Comparison of ENCODE assay signal across 8 cellular contexts in the genomic region with DNA sequence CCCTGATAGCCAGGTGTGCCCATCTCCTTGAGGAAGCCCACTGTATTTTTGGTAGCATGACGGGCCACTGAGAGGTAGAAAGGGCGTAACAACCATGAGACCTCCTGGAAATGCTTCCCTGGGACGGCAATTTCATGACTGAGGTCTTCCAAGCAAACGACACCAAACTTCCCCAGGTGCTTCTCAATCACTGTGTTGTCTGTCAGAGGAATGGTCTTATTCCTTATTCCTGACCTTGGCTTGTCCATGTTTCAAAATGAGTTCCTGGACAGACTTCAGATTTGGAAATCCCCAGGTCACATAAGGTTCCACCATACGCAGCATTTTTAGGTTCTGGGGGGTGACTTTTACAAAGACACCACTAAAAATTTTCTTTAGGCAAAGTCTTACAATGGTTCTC. TPM values are rescaled to one million over a fixed set of nuclear protein-coding genes. Genes with fewer than 3 reads are reported as not detected.
DNase-seq lines count a peak whose midpoint lies in the region; ATAC-seq and TF ChIP-seq lines count a peak whose summit lies in the region.
"Not testable (repeated sequence)": the region's sequence is repeated elsewhere in the genome, so short reads cannot be mapped to it uniquely, and the experiment has no call there.
"Had no signal": no experiment of that assay in that cellular context is flagged by ENCODE, and none has a peak within 500 bp of the region (broad histone marks: within the 10 kb centered on the region; RNA-seq: fewer than 3 reads in every experiment).

No MANE protein-coding gene starts in this region.

- peaks cover 11% of the 10 kb centered on the region for H3K4me1 Mint-ChIP-seq in CD8-positive, alpha-beta T cell (ENCODE audit: low read depth)
- peaks cover 29% of the 10 kb centered on the region for H3K4me1 Mint-ChIP-seq in WTC11
- not testable (repeated sequence) for H3K4me1 Mint-ChIP-seq in activated naive CD8-positive, alpha-beta T cell (ENCODE audit: low read depth); stimulated activated effector memory CD8-positive, alpha-beta T cell treated with anti-CD3 and anti-CD28 coated beads, Interleukin-12 subunit alpha, Interleukin-12 subunit beta, amount 100 ng/mL, for 72 hours
- peaks cover 16% of the 10 kb centered on the region for H3K4me1 Mint-ChIP-seq in endodermal cell
- H3K4me1 Mint-ChIP-seq in naive B cell = peaks cover 0 to 20% (median 4%) of the 10 kb centered on the region in 3 donors
- H3K4me1 Mint-ChIP-seq in nephron progenitor cell = peaks cover 43% of the 10 kb centered on the region

- not testable (repeated sequence) for H3K27ac Mint-ChIP-seq in CD8-positive, alpha-beta T cell; WTC11; activated naive CD8-positive, alpha-beta T cell; endodermal cell; naive B cell; nephron progenitor cell; stimulated activated effector memory CD8-positive, alpha-beta T cell treated with anti-CD3 and anti-CD28 coated beads, Interleukin-12 subunit alpha, Interleukin-12 subunit beta, amount 100 ng/mL, for 72 hours

- not testable (repeated sequence) for TF ChIP-seq CTCF in CD8-positive, alpha-beta T cell (IDR thresholded peaks at IDR 0.05); WTC11 (IDR thresholded peaks at IDR 0.05); endodermal cell (conservative IDR thresholded peaks at IDR 0.05); nephron progenitor cell (IDR thresholded peaks at IDR 0.05)

- not testable (repeated sequence) for H3K9me3 ChIP-seq in CD8-positive, alpha-beta T cell (ENCODE audit: low read length); endodermal cell (ENCODE audit: control insufficient read depth, low read length)

- POLR2A ChIA-PET in CD8-positive, alpha-beta T cell (lab: Charles Lee) = not testable (repeated sequence)
- POLR2A ChIA-PET in WTC11 (lab: Charles Lee) = interaction anchor here (1.0 kb wide), 1 partner anchor 11 kb away, joined by 3 read pairs; no protein-coding TSS in a partner anchor

- DNase-seq in CD8-positive, alpha-beta T cell; WTC11 (ENCODE audit: low spot score); endodermal cell; naive B cell; nephron progenitor cell; stimulated activated effector memory CD8-positive, alpha-beta T cell treated with anti-CD3 and anti-CD28 coated beads, Interleukin-12 subunit alpha, Interleukin-12 subunit beta, amount 100 ng/mL, for 72 hours (ENCODE audit: low spot score in 2 of 2): not testable (repeated sequence)

- not testable (repeated sequence) for H3K27me3 ChIP-seq in CD8-positive, alpha-beta T cell (ENCODE audit: insufficient read depth, low read length); endodermal cell (ENCODE audit: control insufficient read depth, insufficient read depth, low read length, poor library complexity, severe bottlenecking)

- H3K9ac ChIP-seq in endodermal cell (ENCODE audit: extremely low read depth, low read length, poor library complexity, severe bottlenecking) = not testable (repeated sequence)

- not testable (repeated sequence) for H3K36me3 ChIP-seq in CD8-positive, alpha-beta T cell (ENCODE audit: insufficient read depth, low read length); endodermal cell (ENCODE audit: control insufficient read depth, insufficient read depth, low read length)

- not testable (repeated sequence) for H3K9me3 Mint-ChIP-seq in CD8-positive, alpha-beta T cell; WTC11; activated naive CD8-positive, alpha-beta T cell (ENCODE audit: low read depth); naive B cell; nephron progenitor cell; stimulated activated effector memory CD8-positive, alpha-beta T cell treated with anti-CD3 and anti-CD28 coated beads, Interleukin-12 subunit alpha, Interleukin-12 subunit beta, amount 100 ng/mL, for 72 hours
- H3K9me3 Mint-ChIP-seq in endodermal cell = peaks cover 11% of the 10 kb centered on the region

- WGBS in endodermal cell (ENCODE audit: insufficient coverage in 1 of 2, insufficient read length in 1 of 2), 2 experiments = 91 to 93% methylated on average over 4 to 5 of the region's 5 CpGs

- H3K4me3 ChIP-seq in CD8-positive, alpha-beta T cell (ENCODE audit: low read depth, low read length); endodermal cell (ENCODE audit: low read length): not testable (repeated sequence)

- not testable (repeated sequence) for H3K27ac ChIP-seq in CD8-positive, alpha-beta T cell (ENCODE audit: low read depth, low read length); endodermal cell (ENCODE audit: low read depth, low read length)

- ATAC-seq in CD8-positive, alpha-beta T cell; WTC11; naive B cell (ENCODE audit: low read depth in 2 of 2); stimulated activated effector memory CD8-positive, alpha-beta T cell treated with anti-CD3 and anti-CD28 coated beads, Interleukin-12 subunit alpha, Interleukin-12 subunit beta, amount 100 ng/mL, for 72 hours: not testable (repeated sequence)

- peaks cover 25% of the 10 kb centered on the region for H3K27me3 Mint-ChIP-seq in CD8-positive, alpha-beta T cell (ENCODE audit: low read depth)
- H3K27me3 Mint-ChIP-seq in WTC11 (ENCODE audit: low read depth) (peaks cover 42% of the 10 kb centered on the region), endodermal cell (ENCODE audit: insufficient read depth) (peaks cover 39% of the 10 kb centered on the region), naive B cell (peaks cover 36 to 75% (median 55%) of the 10 kb centered on the region in 3 donors), nephron progenitor cell (ENCODE audit: low read depth, poor library complexity) (peaks cover 28% of the 10 kb centered on the region)
- not testable (repeated sequence) for H3K27me3 Mint-ChIP-seq in activated naive CD8-positive, alpha-beta T cell

- peak overlapping the region; percentile 11 for H3K4me3 Mint-ChIP-seq in CD8-positive, alpha-beta T cell
- H3K4me3 Mint-ChIP-seq in WTC11 (peak overlapping the region; percentile 74), endodermal cell (peak overlapping the region; percentile 73), naive B cell (peak overlapping the region in 7 of 8 donors; percentile 30 to 91 (median 73)), nephron progenitor cell (peak overlapping the region; percentile 86)
- peak overlapping the region; percentile 50 for H3K4me3 Mint-ChIP-seq in activated naive CD8-positive, alpha-beta T cell
- peak overlapping the region; percentile 61 for H3K4me3 Mint-ChIP-seq in stimulated activated effector memory CD8-positive, alpha-beta T cell treated with anti-CD3 and anti-CD28 coated beads, Interleukin-12 subunit alpha, Interleukin-12 subunit beta, amount 100 ng/mL, for 72 hours

- not testable (repeated sequence) for H3K36me3 Mint-ChIP-seq in CD8-positive, alpha-beta T cell; WTC11; activated naive CD8-positive, alpha-beta T cell; endodermal cell (ENCODE audit: low read depth); naive B cell; nephron progenitor cell (ENCODE audit: low read depth); stimulated activated effector memory CD8-positive, alpha-beta T cell treated with anti-CD3 and anti-CD28 coated beads, Interleukin-12 subunit alpha, Interleukin-12 subunit beta, amount 100 ng/mL, for 72 hours

- H3K4me1 ChIP-seq in CD8-positive, alpha-beta T cell (ENCODE audit: insufficient read depth, low read length) = not testable (repeated sequence)
- H3K4me1 ChIP-seq in endodermal cell (ENCODE audit: control insufficient read depth, insufficient read depth, low read length) = peaks cover 20% of the 10 kb centered on the region

- intact Hi-C loops in CD8-positive, alpha-beta T cell (cut with DNase I, micrococcal nuclease) = not testable (repeated sequence)

- CTCF ChIA-PET in CD8-positive, alpha-beta T cell (lab: Charles Lee) = interaction anchor here (0.9 kb wide), 2 partner anchors 11 to 15 kb away, joined by 3 to 4 read pairs; no protein-coding TSS in a partner anchor
- CTCF ChIA-PET in WTC11 (lab: Charles Lee) = interaction anchor here (0.7 to 9.4 kb wide), 3 partner anchors 10 to 168 kb away, joined by 4 to 128 read pairs (median 102); no protein-coding TSS in a partner anchor

RNA-seq across cellular contexts. Expression of a gene that starts 1.4 kb away (rescaled TPM):
- under 1 TPM; 0.24 to 0.44 TPM for total RNA-seq in CD8-positive, alpha-beta T cell
- total RNA-seq in WTC11 (2021) = 28.2 to 29.9 TPM (median 28.5 TPM) in 3 replicates
- total RNA-seq in endodermal cell = 10 to 100 TPM; 45.7 to 51.9 TPM
- polyA plus RNA-seq in endodermal cell (2013, experiment 1 of 2) = 48.1 TPM
- 43.2 TPM for polyA plus RNA-seq in endodermal cell (2013, experiment 2 of 2)
- under 1 TPM in 2 of 6 donors, not detected in 4; 0.21 to 0.29 TPM for polyA plus RNA-seq in naive B cell (ENCODE audit: low read depth in 6 of 6)

RNA-seq across cellular contexts. Expression of a gene that starts 19.9 kb away (rescaled TPM):
- total RNA-seq in CD8-positive, alpha-beta T cell = 10 to 100 TPM in 1 of 2 experiments, 1 to 10 TPM in 1; 8.5 to 13.2 TPM
- total RNA-seq in WTC11 (2021) (177 to 185 TPM (median 185 TPM) in 3 replicates), endodermal cell (100 to 1,000 TPM; 178 to 205 TPM)
- 96.8 TPM for polyA plus RNA-seq in endodermal cell (2013, experiment 1 of 2)
- 86.7 TPM for polyA plus RNA-seq in endodermal cell (2013, experiment 2 of 2)
- 100 to 1,000 TPM; 102 to 198 (median 110) TPM for polyA plus RNA-seq in naive B cell (ENCODE audit: low read depth in 6 of 6)

RNA-seq across cellular contexts. Expression of a gene that starts 24.4 kb away (rescaled TPM):
- 1 to 10 TPM in 1 of 2 experiments, under 1 TPM in 1; 0.28 to 1.1 TPM for total RNA-seq in CD8-positive, alpha-beta T cell
- total RNA-seq in WTC11 (2021) = 21.5 to 30.3 TPM (median 28.5 TPM) in 3 replicates
- 1 to 10 TPM; 5.2 to 8.5 TPM for total RNA-seq in endodermal cell
- 12.8 TPM for polyA plus RNA-seq in endodermal cell (2013, experiment 1 of 2)
- polyA plus RNA-seq in endodermal cell (2013, experiment 2 of 2) = 10.6 TPM
- 1 to 10 TPM in 5 of 6 donors, under 1 TPM in 1; 0.70 to 7.1 (median 5.1) TPM for polyA plus RNA-seq in naive B cell (ENCODE audit: low read depth in 6 of 6)

RNA-seq across cellular contexts. Expression of a gene that starts 40.4 kb away (rescaled TPM):
- 10 to 100 TPM; 73.1 to 77.7 TPM for total RNA-seq in CD8-positive, alpha-beta T cell
- total RNA-seq in WTC11 (2021) (254 to 271 TPM (median 268 TPM) in 3 replicates), endodermal cell (100 to 1,000 TPM; 191 to 201 TPM)
- 87.4 TPM for polyA plus RNA-seq in endodermal cell (2013, experiment 1 of 2)
- polyA plus RNA-seq in endodermal cell (2013, experiment 2 of 2) = 82.3 TPM
- 100 to 1,000 TPM in 3 of 6 donors, 10 to 100 TPM in 3; 87.3 to 143 (median 103) TPM for polyA plus RNA-seq in naive B cell (ENCODE audit: low read depth in 6 of 6)

RNA-seq across cellular contexts. Expression of a gene that starts 56.6 kb away (rescaled TPM):
- under 1 TPM in 1 of 2 experiments, not detected in 1; 0.19 TPM for total RNA-seq in CD8-positive, alpha-beta T cell
- total RNA-seq in WTC11 (2021) (5.1 to 6.5 TPM (median 5.2 TPM) in 3 replicates), endodermal cell (1 to 10 TPM; 1.0 to 2.1 TPM)
- polyA plus RNA-seq in endodermal cell (2013, experiment 1 of 2) = 21.7 TPM
- polyA plus RNA-seq in endodermal cell (2013, experiment 2 of 2) = 15.4 TPM
- polyA plus RNA-seq in naive B cell (ENCODE audit: low read depth in 6 of 6) = under 1 TPM in 2 of 6 donors, not detected in 4; 0.13 to 0.16 TPM
- total RNA-seq: LHCN-M2 had no signal

Comparison
In these comparisons a context has a peak if more than half of its experiments do, and no peak if none do; other contexts are left out.
1. H3K4me3 Mint-ChIP-seq: peak in every context shown above with its lines; median percentile 86 in nephron progenitor cell; 74 in WTC11; 73 in endodermal cell; 73 in naive B cell; 61 in stimulated activated effector memory CD8-positive, alpha-beta T cell treated with anti-CD3 and anti-CD28 coated beads, Interleukin-12 subunit alpha, Interleukin-12 subunit beta, amount 100 ng/mL, for 72 hours; 50 in activated naive CD8-positive, alpha-beta T cell; 11 in CD8-positive, alpha-beta T cell.
2. RNA of a gene that starts 1.4 kb away (total RNA-seq): 45.7 to 51.9 TPM in endodermal cell and 28.2 to 29.9 TPM in WTC11; 0.24 to 0.44 TPM in CD8-positive, alpha-beta T cell; every median in the first group is over 10 times any median in the second.
3. RNA of a gene that starts 19.9 kb away (total RNA-seq): 178 to 205 TPM in endodermal cell and 177 to 185 TPM in WTC11; 8.5 to 13.2 TPM in CD8-positive, alpha-beta T cell; every median in the first group is over 10 times any median in the second.